8 cellular contexts compared by ENCODE assay signal in the genomic region with DNA sequence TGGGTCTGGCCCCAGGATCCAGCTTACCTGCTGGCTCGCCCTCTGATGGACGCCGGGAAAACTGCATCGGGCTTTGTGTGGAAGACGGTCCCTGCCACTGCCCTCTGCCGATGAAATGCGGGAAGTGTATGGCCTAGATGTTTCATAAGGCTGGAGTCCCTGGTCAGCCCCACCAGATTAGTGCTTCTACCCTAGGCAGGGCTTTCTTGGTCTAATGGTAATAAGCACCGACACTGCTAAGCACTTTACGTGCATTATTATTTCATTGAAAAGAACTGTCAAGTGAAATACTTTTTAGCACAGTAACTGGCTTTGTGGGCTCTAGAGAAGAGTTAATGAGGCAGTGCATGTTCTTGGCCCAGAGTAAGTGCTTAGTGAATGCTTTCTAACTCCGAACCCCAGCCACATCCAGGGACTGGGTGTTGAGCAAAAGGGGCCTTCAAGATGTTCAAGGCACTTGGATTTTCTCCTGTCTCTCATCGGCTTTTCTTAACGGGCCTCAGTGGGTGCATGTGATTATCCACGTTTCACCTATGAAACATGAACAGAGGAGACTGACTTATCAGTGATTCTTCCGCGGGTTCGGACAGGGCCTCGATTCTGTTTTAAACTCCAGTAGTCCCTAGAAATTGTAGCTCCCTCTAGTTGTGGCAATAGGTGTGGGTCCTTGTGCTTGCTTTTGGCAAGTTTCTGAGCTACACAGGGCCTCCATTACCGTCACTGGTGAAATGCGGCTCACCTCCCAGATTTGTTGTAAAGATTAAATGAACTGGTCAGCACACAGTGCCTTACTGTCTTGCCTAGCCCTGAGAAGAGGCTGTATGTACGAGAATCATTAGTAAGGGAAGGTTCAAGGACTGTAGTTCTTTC. TPM values are rescaled to one million over a fixed set of nuclear protein-coding genes. Genes with fewer than 3 reads are reported as not detected.
DNase-seq lines count a peak whose midpoint lies in the region; ATAC-seq and TF ChIP-seq lines count a peak whose summit lies in the region.

No MANE protein-coding gene starts in this region.

- no peak overlapping the region for H3K27ac Mint-ChIP-seq in T-helper 2 cell treated with Interferon-gamma antibody and Interleukin-4, amounts not matched to agents 5 μg/mL and 100 μg/mL, for 36 hours

- no peak overlapping the region for H3K4me3 ChIP-seq in GM12864 (ENCODE audit: low read depth, low read length)

- H3K27me3 Mint-ChIP-seq in T-helper 2 cell treated with Interferon-gamma antibody and Interleukin-4, amounts not matched to agents 5 μg/mL and 100 μg/mL, for 36 hours (ENCODE audit: low read depth) = no peaks in the 10 kb centered on the region

- ATAC-seq in HG02798 (IDR thresholded peaks at IDR 0.05; ENCODE audit: poor library complexity, unreplicated experiment) (peak; percentile 81), left ventricle myocardium superior (peak; percentile 86), HG03039 (IDR thresholded peaks at IDR 0.05; ENCODE audit: unreplicated experiment) (no peak)

- H3K9me3 Mint-ChIP-seq in T-helper 2 cell treated with Interferon-gamma antibody and Interleukin-4, amounts not matched to agents 5 μg/mL and 100 μg/mL, for 36 hours = no peaks in the 10 kb centered on the region

- intact Hi-C loops in left ventricle myocardium superior (cut with micrococcal nuclease) = loop anchor here (2.0 kb wide), 1 partner anchor 22 kb away; the partner anchor contains the start of gene NEK8

- peaks cover 8% of the 10 kb centered on the region for H3K4me1 Mint-ChIP-seq in T-helper 2 cell treated with Interferon-gamma antibody and Interleukin-4, amounts not matched to agents 5 μg/mL and 100 μg/mL, for 36 hours (ENCODE audit: low read depth)

- H3K36me3 Mint-ChIP-seq in T-helper 2 cell treated with Interferon-gamma antibody and Interleukin-4, amounts not matched to agents 5 μg/mL and 100 μg/mL, for 36 hours (ENCODE audit: low read depth) = peaks cover 13% of the 10 kb centered on the region

- DNase-seq in GM12864 (ENCODE audit: low read depth) = peak; percentile 79
- peak; percentile 85 to 87 for DNase-seq in NCI-H1930 (lab: John Stamatoyannopoulos, UW)
- peak; percentile 85 for DNase-seq in T-helper 2 cell treated with Interferon-gamma antibody and Interleukin-4, amounts not matched to agents 5 μg/mL and 100 μg/mL, for 36 hours (ENCODE audit: low spot score)
- DNase-seq in amniotic stem cell (lab: John Stamatoyannopoulos, UW) = peak; percentile 96
- peak; percentile 95 for DNase-seq in left ventricle myocardium superior
- peak; percentile 82 for DNase-seq in renal cortical epithelial cell (ENCODE audit: low read depth)

- no peak overlapping the region for H3K4me3 Mint-ChIP-seq in T-helper 2 cell treated with Interferon-gamma antibody and Interleukin-4, amounts not matched to agents 5 μg/mL and 100 μg/mL, for 36 hours

- peak; percentile 100 for TF ChIP-seq CTCF in GM12864 (IDR thresholded peaks at IDR 0.05; ENCODE audit: low read depth, low read length, missing control alignments)

RNA-seq across cellular contexts. Expression of gene TRAF4, which starts 6.6 kb away (rescaled TPM):
- 4.2 TPM for total RNA-seq in left ventricle myocardium superior
- 63.8 and 103 TPM in 2 replicates for total RNA-seq in renal cortical epithelial cell

RNA-seq across cellular contexts. Expression of gene NEK8, which starts 21.8 kb away (rescaled TPM):
- total RNA-seq in left ventricle myocardium superior (0.94 TPM), renal cortical epithelial cell (2.4 and 5.6 TPM in 2 replicates)

RNA-seq across cellular contexts. Expression of gene TLCD1, which starts 24.4 kb away (rescaled TPM):
- total RNA-seq in left ventricle myocardium superior = 2.6 TPM
- 8.1 and 18.2 TPM in 2 replicates for total RNA-seq in renal cortical epithelial cell

RNA-seq across cellular contexts. Expression of gene RPL23A, which starts 30.6 kb away (rescaled TPM):
- total RNA-seq in left ventricle myocardium superior (918 TPM), renal cortical epithelial cell (540 and 600 TPM in 2 replicates)

RNA-seq across cellular contexts. Expression of gene RAB34, which starts 32.7 kb away (rescaled TPM):
- total RNA-seq in left ventricle myocardium superior (14.8 TPM), renal cortical epithelial cell (131 and 208 TPM in 2 replicates)

Comparison
In these comparisons a context has a peak if more than half of its experiments do, and no peak if none do; other contexts are left out.
1. RNA of gene TRAF4, which starts 6.6 kb away (total RNA-seq): 63.8 to 103 TPM in renal cortical epithelial cell; 4.2 TPM in left ventricle myocardium superior (single experiment); every median in the first group is over 10 times any median in the second.
2. Peak in every context shown above with its lines, with median percentiles within 50 percentile points of each other: DNase-seq.